ENCODE assay signal across 26 cellular contexts in the genomic region with DNA sequence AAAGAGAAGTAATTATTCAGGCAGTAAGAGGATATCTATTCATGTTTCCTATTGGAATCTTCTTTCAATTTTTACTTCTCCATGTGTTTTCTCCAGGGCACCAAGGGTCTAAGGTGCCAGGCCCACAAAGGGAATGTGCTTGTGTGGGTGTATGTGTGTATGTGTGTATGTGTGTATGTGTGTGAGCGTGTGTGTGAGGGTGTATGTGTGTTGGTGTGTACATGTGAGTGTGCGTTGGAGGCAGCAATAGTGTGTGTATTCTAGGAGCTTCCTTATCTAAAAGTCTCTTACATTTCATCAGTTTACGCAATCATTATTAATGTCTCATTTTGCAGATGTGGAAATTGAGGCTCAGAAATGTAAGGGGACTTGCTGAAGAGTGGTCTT. TPM values are rescaled to one million over a fixed set of nuclear protein-coding genes. Genes with fewer than 3 reads are reported as not detected.
A peak's percentile ranks its signal among the peaks of the same experiment; 100 is the strongest.
DNase-seq lines count a peak whose midpoint lies in the region; ATAC-seq, FAIRE-seq and TF ChIP-seq lines count a peak whose summit lies in the region.
"Had no signal": no experiment of that assay in that cellular context is flagged by ENCODE, and none has a peak within 500 bp of the region (broad histone marks: within the 10 kb centered on the region; RNA-seq: fewer than 3 reads in every experiment).

No MANE protein-coding gene starts in this region.

- intact Hi-C loops in heart left ventricle (cut with DNase I) (no loop called here), K562 (cut with micrococcal nuclease) (no loop called here)

- ATAC-seq in heart left ventricle (no peak), K562 (no peak), GM21515 (IDR thresholded peaks at IDR 0.05; ENCODE audit: unreplicated experiment) (no peak)
- ATAC-seq: CD8-positive, alpha-beta T cell had no signal

- H3K9me1 ChIP-seq in K562 (ENCODE audit: control insufficient read depth, insufficient read depth, low read length), result no peaks in the 10 kb centered on the region

- no peak overlapping the region for H3K4me3 ChIP-seq in right atrium auricular region
- H3K4me3 ChIP-seq in heart left ventricle, result no peak overlapping the region
- H3K4me3 ChIP-seq in K562, result no peak overlapping the region
- no peak overlapping the region for H3K4me3 ChIP-seq in neutrophil (ENCODE audit: low read depth in 1 of 2, low read length in 1 of 2)
- H3K4me3 ChIP-seq in mesenchymal stem cell (ENCODE audit: insufficient read depth in 1 of 2, low read depth in 1 of 2, low read length in 2 of 2), result no peak overlapping the region
- H3K4me3 ChIP-seq: MG63, SK-N-MC had no signal

- no peak overlapping the region for H3K14ac ChIP-seq in mesenchymal stem cell (ENCODE audit: low read length in 2 of 2)

- H3K79me1 ChIP-seq in mesenchymal stem cell (replicated peaks; ENCODE audit: low read length, poor library complexity, severe bottlenecking), result no peaks in the 10 kb centered on the region

- in situ Hi-C loops in K562 (cut with MboI), result no loop called here

- no peak for TF ChIP-seq POLR2A in heart left ventricle (IDR thresholded peaks at IDR 0.05)
- no peak for TF ChIP-seq POLR2A in K562 (conservative IDR thresholded peaks at IDR 0.05)

- FAIRE-seq in K562 (lab: Jason Lieb, UNC), result no peak
- FAIRE-seq: G401.6, GM19239, H54, RCC 7860 had no signal

- H3K36me3 ChIP-seq in right atrium auricular region (no peaks in the 10 kb centered on the region), heart left ventricle (peaks cover 0 to 7% (median 0%) of the 10 kb centered on the region in 9 donors), K562 (ENCODE audit: control insufficient read depth, insufficient read depth, low read length) (no peaks in the 10 kb centered on the region), neutrophil (peaks cover 33% of the 10 kb centered on the region), mesenchymal stem cell (ENCODE audit: control insufficient read depth in 1 of 2, insufficient read depth in 2 of 2, low read depth in 1 of 2, low read length in 2 of 2) (no peaks in the 10 kb centered on the region)
- H3K36me3 ChIP-seq: MG63 had no signal

- TF ChIP-seq CTCF in right atrium auricular region (IDR thresholded peaks at IDR 0.05), result no peak
- TF ChIP-seq CTCF in heart left ventricle (IDR thresholded peaks at IDR 0.05), result no peak
- TF ChIP-seq CTCF in K562 (IDR thresholded peaks at IDR 0.05 in 2 of 3, conservative IDR thresholded peaks at IDR 0.05 in 1 of 3; ENCODE audit: insufficient read depth in 2 of 3, low read depth in 1 of 3, low read length in 3 of 3), result no peak
- no peak for TF ChIP-seq CTCF in neutrophil (IDR thresholded peaks at IDR 0.05)

- no peak overlapping the region for H2BK12ac ChIP-seq in mesenchymal stem cell (ENCODE audit: low read length in 2 of 2)

- no peak overlapping the region for H3K18ac ChIP-seq in mesenchymal stem cell (ENCODE audit: low read depth in 1 of 2, low read length in 2 of 2)

- CTCF ChIA-PET in K562 (lab: Yijun Ruan, JAX; ENCODE audit: low intra/inter-chr PET ratio), result no interaction called here

- DNase-seq in right atrium auricular region (ENCODE audit: low spot score) (peak; percentile 28), heart left ventricle (no peak), K562 (ENCODE audit: extremely low read depth in 1 of 4, low spot score in 3 of 4) (no peak), mesenchymal stem cell (no peak), A172 (ENCODE audit: low spot score) (no peak)
- DNase-seq: Caco-2, KBM-7, MG63, NCI-H1105 treated with DMSO at 0.1 percent for 48 hours, NCI-H146, NCI-H1930, NCI-H446, NCI-H524 treated with DMSO at 0.1 percent for 48 hours, NCI-H774, SIG-M5 had no signal

- H4K91ac ChIP-seq in mesenchymal stem cell (ENCODE audit: low read length), result no peak overlapping the region

- H2BK120ac ChIP-seq in mesenchymal stem cell (ENCODE audit: low read depth, low read length), result no peak overlapping the region

- BruUV-seq in K562 (replicated peaks; lab: Mats Ljungman, UMichigan), result no TSS peak

- H2AFZ ChIP-seq in K562 (ENCODE audit: low read depth, low read length), result no peak overlapping the region
- H2AFZ ChIP-seq in mesenchymal stem cell (ENCODE audit: low read depth, low read length), result no peak overlapping the region

- no peaks in the 10 kb centered on the region for H3K27me3 ChIP-seq in right atrium auricular region
- H3K27me3 ChIP-seq in heart left ventricle, result no peaks in the 10 kb centered on the region
- peaks cover 16 to 66% of the 10 kb centered on the region in 2 experiments; a peak in 4 of 5 replicates for H3K27me3 ChIP-seq in K562 (ENCODE audit: control insufficient read depth in 2 of 2, insufficient read depth in 2 of 2, low read length in 2 of 2)
- H3K27me3 ChIP-seq in neutrophil, result peaks cover 8% of the 10 kb centered on the region
- peaks cover 31 to 56% of the 10 kb centered on the region in 2 experiments for H3K27me3 ChIP-seq in mesenchymal stem cell (ENCODE audit: control insufficient read depth in 1 of 2, insufficient read depth in 1 of 2, low read length in 2 of 2)
- H3K27me3 ChIP-seq: MG63 had no signal

- no peak overlapping the region for H4K8ac ChIP-seq in mesenchymal stem cell (ENCODE audit: low read length)

- no peak overlapping the region for H2BK5ac ChIP-seq in mesenchymal stem cell (ENCODE audit: low read depth, low read length, poor library complexity, severe bottlenecking)

- H3K27ac ChIP-seq in right atrium auricular region (no peak overlapping the region), heart left ventricle (no peak overlapping the region), K562 (ENCODE audit: extremely low read depth, low read depth, low read length) (no peak overlapping the region), neutrophil (peak overlapping the region; percentile 41), mesenchymal stem cell (ENCODE audit: low read length, poor library complexity, severe bottlenecking) (no peak overlapping the region)
- H3K27ac ChIP-seq: C4-2B, SK-N-MC had no signal

- H3K9ac ChIP-seq in K562 (ENCODE audit: insufficient read depth in 1 of 2, low read depth in 2 of 2, low read length in 2 of 2) (no peak overlapping the region), mesenchymal stem cell (ENCODE audit: low read length) (no peak overlapping the region)

- H3K4me1 ChIP-seq in right atrium auricular region (no peaks in the 10 kb centered on the region), heart left ventricle (peaks cover 0 to 11% (median 0%) of the 10 kb centered on the region in 12 donors), K562 (replicated peaks in 1 of 2; ENCODE audit: control insufficient read depth in 2 of 2, insufficient read depth in 2 of 2, low read length in 2 of 2) (0 out of 5 replicates have a peak, but pooled peaks cover 0 to 3% of the 10 kb centered on the region in 2 experiments), neutrophil (ENCODE audit: control insufficient read depth in 1 of 2, insufficient read depth in 1 of 2, low read depth in 1 of 2, low read length in 1 of 2) (peaks cover 7 to 14% of the 10 kb centered on the region in 2 experiments), mesenchymal stem cell (ENCODE audit: control insufficient read depth, insufficient read depth, low read depth, low read length) (peaks cover 1% of the 10 kb centered on the region)
- H3K4me1 ChIP-seq: Caco-2 had no signal

- H4K20me1 ChIP-seq in K562 (replicated peaks; ENCODE audit: control insufficient read depth, insufficient read depth, low read length), result peaks cover 10% of the 10 kb centered on the region; the same call in 1 of the 2 replicates

- 92 to 99% (median 93%) methylated on average over 3 of the region's 3 CpGs for WGBS in heart left ventricle, 4 donors
- 2% methylated on average over 3 of the region's 3 CpGs for WGBS in K562 (ENCODE audit: insufficient coverage, low coverage, missing lambda C conversion rate)
- no CpG with 5 or more reads among the region's 3 CpGs for WGBS in mesenchymal stem cell

- POLR2A ChIA-PET in K562 (lab: Yijun Ruan, JAX), result interaction anchor here (0.6 kb wide), 1 partner anchor 20 kb away, joined by 3 read pairs; no protein-coding TSS in a partner anchor

- H3K23ac ChIP-seq in mesenchymal stem cell (ENCODE audit: low read length in 2 of 2), result no peak overlapping the region

- H3K4me2 ChIP-seq in K562 (ENCODE audit: insufficient read depth, low read length), result no peak overlapping the region
- H3K4me2 ChIP-seq in mesenchymal stem cell (ENCODE audit: low read length, poor library complexity, severe bottlenecking), result no peak overlapping the region

- no peak overlapping the region for H3K4ac ChIP-seq in mesenchymal stem cell (ENCODE audit: low read depth in 1 of 2, low read length in 2 of 2)

- no peak overlapping the region for H2AK5ac ChIP-seq in mesenchymal stem cell (ENCODE audit: low read length, severe bottlenecking)

- no peaks in the 10 kb centered on the region for H3K9me3 ChIP-seq in right atrium auricular region
- H3K9me3 ChIP-seq in heart left ventricle, result no peaks in the 10 kb centered on the region
- no peaks in the 10 kb centered on the region for H3K9me3 ChIP-seq in K562 (replicated peaks; ENCODE audit: control insufficient read depth, insufficient read depth, low read depth, low read length)
- no peaks in the 10 kb centered on the region for H3K9me3 ChIP-seq in neutrophil
- no peaks in the 10 kb centered on the region for H3K9me3 ChIP-seq in mesenchymal stem cell (ENCODE audit: control insufficient read depth, low read length)
- H3K9me3 ChIP-seq: Caco-2, MG63 had no signal

- no peaks in the 10 kb centered on the region for H3K79me2 ChIP-seq in K562 (ENCODE audit: control insufficient read depth, insufficient read depth, low read length)

- TF ChIP-seq RAD21 in K562 (CRISPR knock-in tag; conservative IDR thresholded peaks at IDR 0.05 in 1 of 2, IDR thresholded peaks at IDR 0.05 in 1 of 2), result no peak

- H2BK15ac ChIP-seq in mesenchymal stem cell (ENCODE audit: low read depth, poor library complexity, severe bottlenecking), result no peak overlapping the region

- TF ChIP-seq EP300 in K562 (IDR thresholded peaks at IDR 0.05; ENCODE audit: low read length), result no peak

RNA-seq across cellular contexts. Expression of a gene that starts 28.3 kb away (rescaled TPM):
- total RNA-seq in right atrium auricular region, result 10 to 100 TPM; 62.0 to 77.2 TPM
- total RNA-seq in heart left ventricle, result 100 to 1,000 TPM in 1 of 9 donors, 10 to 100 TPM in 8; 19.2 to 107 (median 38.8) TPM
- 10 to 100 TPM; 43.2 to 47.5 TPM for polyA plus RNA-seq in heart left ventricle
- not detected in 2 replicates for total RNA-seq in K562 (2011; cell fraction: chromatin; rRNA removed; ENCODE audit: low replicate concordance)
- total RNA-seq in K562 (2011; cell fraction: nucleolus; rRNA removed), result not detected in 2 replicates
- total RNA-seq in K562 (2011; cell fraction: nucleoplasm; rRNA removed), result not detected in 2 replicates
- total RNA-seq in K562 (2014; rRNA removed), result not detected in 2 replicates
- total RNA-seq in K562 (2014; rRNA removed; fragmentation: Illumina TruSeq; extraction: Trizol), result not detected in 2 replicates
- not detected in 2 replicates for total RNA-seq in K562 (2015; rRNA removed; fragmentation: Illumina TruSeq; extraction: Trizol)
- total RNA-seq in K562 (2021), result not detected in 2 replicates
- not detected in 2 replicates for polyA plus RNA-seq in K562 (2011; rRNA removed)
- not detected in 2 replicates for polyA plus RNA-seq in K562 (2011; cell fraction: cytosol; rRNA removed)
- not detected in 2 replicates for polyA plus RNA-seq in K562 (2011; cell fraction: nucleus; rRNA removed)
- not detected in 2 replicates for polyA plus RNA-seq in K562 (2012)
- polyA plus RNA-seq in K562 (2014; fragmentation: Illumina TruSeq; extraction: Trizol), result not detected in 2 replicates
- not detected for polyA plus RNA-seq in K562 (2014; fragmentation: Nextera tagmentation; extraction: Ambion mirVana)
- polyA plus RNA-seq in K562 (2014; rRNA removed), result not detected in 2 replicates
- polyA minus RNA-seq in K562 (2011; rRNA and poly(A)+ RNA removed), result not detected in 2 replicates
- not detected in 2 replicates for polyA minus RNA-seq in K562 (2011; cell fraction: cytosol; rRNA and poly(A)+ RNA removed)
- polyA minus RNA-seq in K562 (2011; cell fraction: nucleus; rRNA and poly(A)+ RNA removed), result not detected in 2 replicates
- polyA plus RNA-seq in mesenchymal stem cell (2013, experiment 1 of 2), result not detected
- not detected for polyA plus RNA-seq in mesenchymal stem cell (2013, experiment 2 of 2)
- total RNA-seq in A172 (2014; rRNA removed; shearing (Covaris generic)), result 0.10 TPM in 1 of 2 replicates, not detected in the other
- total RNA-seq: A673; Caco-2; CD8-positive, alpha-beta T cell; HT1080 had no signal

Comparison
In these comparisons a context has a peak if more than half of its experiments do, and no peak if none do; other contexts are left out.
1. RNA of a gene that starts 28.3 kb away (total RNA-seq): 62.0 to 77.2 TPM in right atrium auricular region and 19.2 to 107 TPM in heart left ventricle; not detected in K562 and 0.10 TPM in A172; every median in the first group is over 10 times any median in the second.